Comparison of ENCODE assay signal across 8 cellular contexts in the genomic region with DNA sequence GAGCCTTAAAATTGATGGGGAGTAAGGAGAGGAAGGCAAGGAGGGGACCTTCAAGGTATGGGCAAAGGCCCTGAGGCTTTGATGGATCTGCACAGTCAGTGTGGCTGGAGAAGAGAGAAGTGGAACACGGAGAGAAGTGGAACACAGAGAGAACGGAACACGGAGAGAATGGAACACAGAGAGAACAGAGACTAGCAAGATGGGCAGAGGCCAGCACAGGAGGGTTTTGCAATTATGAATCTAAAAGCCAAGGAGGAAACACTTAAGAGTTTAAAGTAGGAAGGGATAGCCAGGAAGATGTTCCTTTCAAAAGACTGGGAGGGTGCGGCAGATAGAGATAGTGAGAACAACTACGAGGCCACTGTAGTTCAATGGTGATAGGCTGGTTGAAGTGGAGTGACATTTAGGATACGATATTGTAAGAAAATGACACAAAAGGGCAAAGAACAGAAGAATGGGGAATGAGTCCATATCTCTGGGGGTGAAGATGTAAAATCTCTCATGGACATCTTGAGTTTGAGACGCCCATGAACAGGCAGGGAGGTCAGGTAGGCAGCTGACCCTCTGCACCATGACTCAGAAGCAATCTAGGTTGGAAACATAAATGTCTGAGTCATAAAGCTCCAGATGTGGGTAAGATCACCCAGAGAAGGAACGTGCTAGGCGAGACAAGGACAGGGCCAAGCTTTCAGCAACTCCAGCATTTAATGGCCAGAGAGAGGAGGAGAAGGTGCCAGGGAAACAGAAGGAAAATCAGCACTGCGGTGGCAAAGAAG. TPM values are rescaled to one million over a fixed set of nuclear protein-coding genes. Genes with fewer than 3 reads are reported as not detected.
A peak's percentile ranks its signal among the peaks of the same experiment; 100 is the strongest.
DNase-seq lines count a peak whose midpoint lies in the region; TF ChIP-seq lines count a peak whose summit lies in the region.

No MANE protein-coding gene starts in this region.

- H3K9me3 ChIP-seq in AG04450 (ENCODE audit: control insufficient read depth, insufficient read depth, low read length), result peaks cover 6% of the 10 kb centered on the region; the same call in 1 of the 2 replicates
- H3K9me3 ChIP-seq in muscle layer of colon (ENCODE audit: low read length), result no peaks in the 10 kb centered on the region

- CTCF ChIA-PET in AG04450 (lab: Charles Lee), result no interaction called here

- no peak overlapping the region for H3K9ac ChIP-seq in muscle layer of colon (ENCODE audit: low read length)

- H3K27ac ChIP-seq in AG04450 (ENCODE audit: low read depth, low read length), result peak overlapping the region; percentile 86
- H3K27ac ChIP-seq in muscle layer of colon (ENCODE audit: low read depth, low read length), result peak overlapping the region; percentile 44

- no peaks in the 10 kb centered on the region for H3K36me3 ChIP-seq in muscle layer of colon (ENCODE audit: insufficient read depth, low read length)

- peaks cover 67% of the 10 kb centered on the region for H3K4me1 ChIP-seq in muscle layer of colon (ENCODE audit: insufficient read depth, low read length)

- in situ Hi-C loops in GM13977 (cut with MboI; ENCODE audit: low pct_unique_long_range_greater_than_20kb, low sequenced_read_pairs, unreplicated experiment), result no loop called here

- DNase-seq in AG04450 (ENCODE audit: low read depth, low spot score) (no peak), HT1080 (ENCODE audit: low read depth) (peak; percentile 95), cardiac fibroblast (ENCODE audit: low read depth in 2 of 2) (peak; percentile 82 to 94), GM13977 (ENCODE audit: low spot score) (no peak), NCI-H524 treated with DMSO at 0.1 percent for 48 hours (lab: John Stamatoyannopoulos, UW) (no peak), DMS114 treated with DMSO at 0.1 percent for 48 hours (lab: John Stamatoyannopoulos, UW; ENCODE audit: unreplicated experiment) (no peak)
- DNase-seq in activated CD4-positive, alpha-beta T cell treated with anti-CD3 and anti-CD28 coated beads, Interleukin-2, amount 50 U/mL, for 1 hour, result no peak

- H3K27me3 ChIP-seq in AG04450 (ENCODE audit: control insufficient read depth, insufficient read depth, low read length) (no peaks in the 10 kb centered on the region), muscle layer of colon (ENCODE audit: control insufficient read depth in 1 of 2, insufficient read depth in 2 of 2, low read length in 2 of 2) (no peaks in the 10 kb centered on the region)

- POLR2A ChIA-PET in AG04450 (lab: Yijun Ruan, JAX), result interaction anchor here (0.5 to 1.5 kb wide), 6 partner anchors 12 to 968 kb away, joined by 3 to 11 read pairs (median 4); no protein-coding TSS in a partner anchor

- TF ChIP-seq CTCF in AG04450 (IDR thresholded peaks at IDR 0.05; ENCODE audit: low read depth, low read length) (no peak), cardiac fibroblast (IDR thresholded peaks at IDR 0.05; ENCODE audit: low read depth, low read length) (no peak), GM13977 (IDR thresholded peaks at IDR 0.05; ENCODE audit: extremely low read depth, insufficient read depth, missing control alignments) (no peak)

- no peak overlapping the region for H3K4me3 ChIP-seq in AG04450 (ENCODE audit: low read depth, low read length)
- no peak overlapping the region for H3K4me3 ChIP-seq in cardiac fibroblast (replicated peaks in 1 of 2; ENCODE audit: low read depth in 2 of 2, low read length in 2 of 2)
- H3K4me3 ChIP-seq in muscle layer of colon (ENCODE audit: low read depth in 1 of 2, low read length in 2 of 2), result no peak overlapping the region

RNA-seq across cellular contexts. Expression of gene ZMYND8, which starts 25.4 kb away (rescaled TPM):
- polyA plus RNA-seq in AG04450 (2011; rRNA removed), result 20.3 and 23.1 TPM in 2 replicates
- polyA minus RNA-seq in AG04450 (2011; rRNA and poly(A)+ RNA removed), result 30.3 and 30.6 TPM in 2 replicates
- 20.1 and 23.7 TPM in 2 replicates for total RNA-seq in HT1080 (2014; rRNA removed; shearing (Covaris generic))
- 27.4 and 36.6 TPM in 2 replicates for polyA plus RNA-seq in HT1080 (2015; cell fraction: cytosol; rRNA removed)
- polyA plus RNA-seq in HT1080 (2015; cell fraction: nucleus; rRNA removed), result 92.5 and 97.0 TPM in 2 replicates

Comparison
In these comparisons a context has a peak if more than half of its experiments do, and no peak if none do; other contexts are left out.
1. DNase-seq: peak in HT1080 (single experiment) and cardiac fibroblast (2 of 2); none in AG04450 (single experiment), GM13977 (single experiment), NCI-H524 treated with DMSO at 0.1 percent for 48 hours (single experiment), activated CD4-positive, alpha-beta T cell treated with anti-CD3 and anti-CD28 coated beads, Interleukin-2, amount 50 U/mL, for 1 hour (single experiment) and DMS114 treated with DMSO at 0.1 percent for 48 hours (single experiment).